In the genomic region with DNA sequence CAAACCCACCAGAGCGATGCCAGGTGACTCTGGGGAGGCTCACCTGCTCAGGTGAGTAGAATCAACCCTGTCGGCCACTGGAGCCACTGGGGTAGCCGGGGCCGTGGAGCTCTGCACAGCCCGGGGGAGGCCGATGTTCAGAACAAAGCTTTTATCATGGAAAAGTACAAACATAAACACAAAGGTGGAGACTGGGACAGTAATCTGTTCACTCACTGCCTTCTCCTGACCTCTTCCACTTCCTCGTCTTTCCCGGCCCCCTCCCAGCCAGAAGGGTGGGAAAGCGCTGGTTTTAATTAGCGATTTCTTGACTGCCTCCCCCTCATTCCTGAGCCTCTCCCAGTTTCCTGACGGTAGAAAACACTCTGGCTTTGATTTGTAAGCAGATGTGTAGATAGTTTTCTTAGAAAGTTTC, we compare ENCODE assay signal across 1 cellular context.
TF ChIP-seq lines count a peak whose summit lies in the region.

No MANE protein-coding gene starts in this region.

TF ChIP-seq in HepG2, 621 proteins besides CTCF, POLR2A, EP300 and RAD21 (continued from another document and continues in another):
- TF ChIP-seq, protein P1, sequence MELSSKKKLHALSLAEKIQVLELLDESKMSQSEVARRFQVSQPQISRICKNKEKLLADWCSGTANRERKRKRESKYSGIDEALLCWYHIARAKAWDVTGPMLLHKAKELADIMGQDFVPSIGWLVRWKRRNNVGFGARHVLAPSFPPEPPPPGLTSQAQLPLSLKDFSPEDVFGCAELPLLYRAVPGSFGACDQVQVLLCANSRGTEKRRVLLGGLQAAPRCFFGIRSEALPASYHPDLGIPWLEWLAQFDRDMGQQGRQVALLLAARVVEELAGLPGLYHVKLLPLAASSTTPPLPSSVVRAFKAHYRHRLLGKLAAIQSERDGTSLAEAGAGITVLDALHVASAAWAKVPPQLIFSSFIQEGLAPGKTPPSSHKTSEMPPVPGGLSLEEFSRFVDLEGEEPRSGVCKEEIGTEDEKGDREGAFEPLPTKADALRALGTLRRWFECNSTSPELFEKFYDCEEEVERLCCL (CRISPR knock-in tag; IDR thresholded peaks at IDR 0.05; ENCODE audit: borderline replicate concordance), result no peak
- TF ChIP-seq ZNF782 (CRISPR knock-in tag; IDR thresholded peaks at IDR 0.05; ENCODE audit: borderline replicate concordance) (no peak), ZEB1 (IDR thresholded peaks at IDR 0.05; ENCODE audit: insufficient replicate concordance, low read depth) (peak; percentile 80), SAFB2 (CRISPR knock-in tag; IDR thresholded peaks at IDR 0.05; ENCODE audit: borderline replicate concordance, low read depth) (no peak), TSC22D2 (CRISPR knock-in tag; IDR thresholded peaks at IDR 0.05; ENCODE audit: borderline replicate concordance) (no peak), ZNF766 (CRISPR knock-in tag; IDR thresholded peaks at IDR 0.05; ENCODE audit: borderline replicate concordance) (no peak), HMG20B (CRISPR knock-in tag; conservative IDR thresholded peaks at IDR 0.05) (no peak), ZFP37 (CRISPR knock-in tag; IDR thresholded peaks at IDR 0.05; ENCODE audit: borderline replicate concordance) (no peak), RFX3 (CRISPR knock-in tag; IDR thresholded peaks at IDR 0.05) (no peak), ZNF136 (CRISPR knock-in tag; IDR thresholded peaks at IDR 0.05; ENCODE audit: low read depth) (no peak), WIZ (CRISPR knock-in tag; IDR thresholded peaks at IDR 0.05) (no peak), ZFP90 (CRISPR knock-in tag; IDR thresholded peaks at IDR 0.05; ENCODE audit: borderline replicate concordance) (no peak), ZKSCAN1 (IDR thresholded peaks at IDR 0.05; ENCODE audit: low read length) (no peak), HNRNPUL1 (IDR thresholded peaks at IDR 0.05; ENCODE audit: low read depth, low read length) (no peak), STAG1 (CRISPR knock-in tag; IDR thresholded peaks at IDR 0.05) (peak; percentile 4; the same call in 1 of the 2 replicates), MED1 (CRISPR knock-in tag; IDR thresholded peaks at IDR 0.05) (peak; percentile 49; the same call in 1 of the 2 replicates), GTF2F1 (IDR thresholded peaks at IDR 0.05; ENCODE audit: low read length) (no peak), SOX5 (CRISPR knock-in tag; IDR thresholded peaks at IDR 0.05; ENCODE audit: borderline replicate concordance) (peak; percentile 66; the same call in 1 of the 2 replicates), ZFX (CRISPR knock-in tag; IDR thresholded peaks at IDR 0.05; ENCODE audit: low read depth) (peak; percentile 32; the same call in 1 of the 2 replicates), MEF2D (CRISPR knock-in tag; IDR thresholded peaks at IDR 0.05) (no peak), NFIC (IDR thresholded peaks at IDR 0.05; ENCODE audit: low read length) (no peak), ZNF432 (CRISPR knock-in tag; IDR thresholded peaks at IDR 0.05; ENCODE audit: borderline replicate concordance) (no peak), ZNF546 (CRISPR knock-in tag; conservative IDR thresholded peaks at IDR 0.05) (no peak)
- TF ChIP-seq, protein P2, sequence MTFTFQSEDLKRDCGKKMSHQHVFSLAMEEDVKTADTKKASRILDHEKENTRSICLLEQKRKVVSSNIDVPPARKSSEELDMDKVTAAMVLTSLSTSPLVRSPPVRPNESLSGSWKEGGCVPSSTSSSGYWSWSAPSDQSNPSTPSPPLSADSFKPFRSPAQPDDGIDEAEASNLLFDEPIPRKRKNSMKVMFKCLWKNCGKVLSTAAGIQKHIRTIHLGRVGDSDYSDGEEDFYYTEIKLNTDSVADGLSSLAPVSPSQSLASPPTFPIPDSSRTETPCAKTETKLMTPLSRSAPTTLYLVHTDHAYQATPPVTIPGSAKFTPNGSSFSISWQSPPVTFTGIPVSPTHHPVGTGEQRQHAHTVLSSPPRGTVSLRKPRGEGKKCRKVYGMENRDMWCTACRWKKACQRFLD (CRISPR knock-in tag; IDR thresholded peaks at IDR 0.05; ENCODE audit: borderline replicate concordance), result no peak
- TF ChIP-seq, protein P3, sequence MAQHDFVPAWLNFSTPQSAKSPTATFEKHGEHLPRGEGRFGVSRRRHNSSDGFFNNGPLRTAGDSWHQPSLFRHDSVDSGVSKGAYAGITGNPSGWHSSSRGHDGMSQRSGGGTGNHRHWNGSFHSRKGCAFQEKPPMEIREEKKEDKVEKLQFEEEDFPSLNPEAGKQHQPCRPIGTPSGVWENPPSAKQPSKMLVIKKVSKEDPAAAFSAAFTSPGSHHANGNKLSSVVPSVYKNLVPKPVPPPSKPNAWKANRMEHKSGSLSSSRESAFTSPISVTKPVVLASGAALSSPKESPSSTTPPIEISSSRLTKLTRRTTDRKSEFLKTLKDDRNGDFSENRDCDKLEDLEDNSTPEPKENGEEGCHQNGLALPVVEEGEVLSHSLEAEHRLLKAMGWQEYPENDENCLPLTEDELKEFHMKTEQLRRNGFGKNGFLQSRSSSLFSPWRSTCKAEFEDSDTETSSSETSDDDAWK (CRISPR knock-in tag; IDR thresholded peaks at IDR 0.05), result no peak
- TF ChIP-seq, protein P4, sequence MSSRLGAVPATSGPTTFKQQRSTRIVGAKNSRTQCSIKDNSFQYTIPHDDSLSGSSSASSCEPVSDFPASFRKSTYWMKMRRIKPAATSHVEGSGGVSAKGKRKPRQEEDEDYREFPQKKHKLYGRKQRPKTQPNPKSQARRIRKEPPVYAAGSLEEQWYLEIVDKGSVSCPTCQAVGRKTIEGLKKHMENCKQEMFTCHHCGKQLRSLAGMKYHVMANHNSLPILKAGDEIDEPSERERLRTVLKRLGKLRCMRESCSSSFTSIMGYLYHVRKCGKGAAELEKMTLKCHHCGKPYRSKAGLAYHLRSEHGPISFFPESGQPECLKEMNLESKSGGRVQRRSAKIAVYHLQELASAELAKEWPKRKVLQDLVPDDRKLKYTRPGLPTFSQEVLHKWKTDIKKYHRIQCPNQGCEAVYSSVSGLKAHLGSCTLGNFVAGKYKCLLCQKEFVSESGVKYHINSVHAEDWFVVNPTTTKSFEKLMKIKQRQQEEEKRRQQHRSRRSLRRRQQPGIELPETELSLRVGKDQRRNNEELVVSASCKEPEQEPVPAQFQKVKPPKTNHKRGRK (CRISPR knock-in tag; IDR thresholded peaks at IDR 0.05), result no peak
- TF ChIP-seq, protein P5, sequence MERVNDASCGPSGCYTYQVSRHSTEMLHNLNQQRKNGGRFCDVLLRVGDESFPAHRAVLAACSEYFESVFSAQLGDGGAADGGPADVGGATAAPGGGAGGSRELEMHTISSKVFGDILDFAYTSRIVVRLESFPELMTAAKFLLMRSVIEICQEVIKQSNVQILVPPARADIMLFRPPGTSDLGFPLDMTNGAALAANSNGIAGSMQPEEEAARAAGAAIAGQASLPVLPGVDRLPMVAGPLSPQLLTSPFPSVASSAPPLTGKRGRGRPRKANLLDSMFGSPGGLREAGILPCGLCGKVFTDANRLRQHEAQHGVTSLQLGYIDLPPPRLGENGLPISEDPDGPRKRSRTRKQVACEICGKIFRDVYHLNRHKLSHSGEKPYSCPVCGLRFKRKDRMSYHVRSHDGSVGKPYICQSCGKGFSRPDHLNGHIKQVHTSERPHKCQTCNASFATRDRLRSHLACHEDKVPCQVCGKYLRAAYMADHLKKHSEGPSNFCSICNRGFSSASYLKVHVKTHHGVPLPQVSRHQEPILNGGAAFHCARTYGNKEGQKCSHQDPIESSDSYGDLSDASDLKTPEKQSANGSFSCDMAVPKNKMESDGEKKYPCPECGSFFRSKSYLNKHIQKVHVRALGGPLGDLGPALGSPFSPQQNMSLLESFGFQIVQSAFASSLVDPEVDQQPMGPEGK (CRISPR knock-in tag; IDR thresholded peaks at IDR 0.05), result peak; percentile 57; the same call in 1 of the 2 replicates
- TF ChIP-seq, protein P6, sequence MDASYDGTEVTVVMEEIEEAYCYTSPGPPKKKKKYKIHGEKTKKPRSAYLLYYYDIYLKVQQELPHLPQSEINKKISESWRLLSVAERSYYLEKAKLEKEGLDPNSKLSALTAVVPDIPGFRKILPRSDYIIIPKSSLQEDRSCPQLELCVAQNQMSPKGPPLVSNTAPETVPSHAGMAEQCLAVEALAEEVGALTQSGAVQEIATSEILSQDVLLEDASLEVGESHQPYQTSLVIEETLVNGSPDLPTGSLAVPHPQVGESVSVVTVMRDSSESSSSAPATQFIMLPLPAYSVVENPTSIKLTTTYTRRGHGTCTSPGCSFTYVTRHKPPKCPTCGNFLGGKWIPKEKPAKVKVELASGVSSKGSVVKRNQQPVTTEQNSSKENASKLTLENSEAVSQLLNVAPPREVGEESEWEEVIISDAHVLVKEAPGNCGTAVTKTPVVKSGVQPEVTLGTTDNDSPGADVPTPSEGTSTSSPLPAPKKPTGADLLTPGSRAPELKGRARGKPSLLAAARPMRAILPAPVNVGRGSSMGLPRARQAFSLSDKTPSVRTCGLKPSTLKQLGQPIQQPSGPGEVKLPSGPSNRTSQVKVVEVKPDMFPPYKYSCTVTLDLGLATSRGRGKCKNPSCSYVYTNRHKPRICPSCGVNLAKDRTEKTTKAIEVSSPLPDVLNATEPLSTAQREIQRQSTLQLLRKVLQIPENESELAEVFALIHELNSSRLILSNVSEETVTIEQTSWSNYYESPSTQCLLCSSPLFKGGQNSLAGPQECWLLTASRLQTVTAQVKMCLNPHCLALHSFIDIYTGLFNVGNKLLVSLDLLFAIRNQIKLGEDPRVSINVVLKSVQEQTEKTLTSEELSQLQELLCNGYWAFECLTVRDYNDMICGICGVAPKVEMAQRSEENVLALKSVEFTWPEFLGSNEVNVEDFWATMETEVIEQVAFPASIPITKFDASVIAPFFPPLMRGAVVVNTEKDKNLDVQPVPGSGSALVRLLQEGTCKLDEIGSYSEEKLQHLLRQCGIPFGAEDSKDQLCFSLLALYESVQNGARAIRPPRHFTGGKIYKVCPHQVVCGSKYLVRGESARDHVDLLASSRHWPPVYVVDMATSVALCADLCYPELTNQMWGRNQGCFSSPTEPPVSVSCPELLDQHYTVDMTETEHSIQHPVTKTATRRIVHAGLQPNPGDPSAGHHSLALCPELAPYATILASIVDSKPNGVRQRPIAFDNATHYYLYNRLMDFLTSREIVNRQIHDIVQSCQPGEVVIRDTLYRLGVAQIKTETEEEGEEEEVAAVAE (CRISPR knock-in tag; IDR thresholded peaks at IDR 0.05; ENCODE audit: borderline replicate concordance), result peak; percentile 58; the same call in 1 of the 2 replicates
- TF ChIP-seq, protein P7, sequence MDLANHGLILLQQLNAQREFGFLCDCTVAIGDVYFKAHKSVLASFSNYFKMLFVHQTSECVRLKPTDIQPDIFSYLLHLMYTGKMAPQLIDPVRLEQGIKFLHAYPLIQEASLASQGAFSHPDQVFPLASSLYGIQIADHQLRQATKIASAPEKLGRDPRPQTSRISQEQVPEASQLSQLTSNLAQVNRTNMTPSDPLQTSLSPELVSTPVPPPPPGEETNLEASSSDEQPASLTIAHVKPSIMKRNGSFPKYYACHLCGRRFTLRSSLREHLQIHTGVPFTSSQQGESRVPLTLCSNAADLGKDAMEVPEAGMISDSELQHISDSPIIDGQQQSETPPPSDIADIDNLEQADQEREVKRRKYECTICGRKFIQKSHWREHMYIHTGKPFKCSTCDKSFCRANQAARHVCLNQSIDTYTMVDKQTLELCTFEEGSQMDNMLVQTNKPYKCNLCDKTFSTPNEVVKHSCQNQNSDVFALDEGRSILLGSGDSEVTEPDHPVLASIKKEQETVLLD (CRISPR knock-in tag; IDR thresholded peaks at IDR 0.05; ENCODE audit: low read depth), result no peak
- TF ChIP-seq, protein P8, sequence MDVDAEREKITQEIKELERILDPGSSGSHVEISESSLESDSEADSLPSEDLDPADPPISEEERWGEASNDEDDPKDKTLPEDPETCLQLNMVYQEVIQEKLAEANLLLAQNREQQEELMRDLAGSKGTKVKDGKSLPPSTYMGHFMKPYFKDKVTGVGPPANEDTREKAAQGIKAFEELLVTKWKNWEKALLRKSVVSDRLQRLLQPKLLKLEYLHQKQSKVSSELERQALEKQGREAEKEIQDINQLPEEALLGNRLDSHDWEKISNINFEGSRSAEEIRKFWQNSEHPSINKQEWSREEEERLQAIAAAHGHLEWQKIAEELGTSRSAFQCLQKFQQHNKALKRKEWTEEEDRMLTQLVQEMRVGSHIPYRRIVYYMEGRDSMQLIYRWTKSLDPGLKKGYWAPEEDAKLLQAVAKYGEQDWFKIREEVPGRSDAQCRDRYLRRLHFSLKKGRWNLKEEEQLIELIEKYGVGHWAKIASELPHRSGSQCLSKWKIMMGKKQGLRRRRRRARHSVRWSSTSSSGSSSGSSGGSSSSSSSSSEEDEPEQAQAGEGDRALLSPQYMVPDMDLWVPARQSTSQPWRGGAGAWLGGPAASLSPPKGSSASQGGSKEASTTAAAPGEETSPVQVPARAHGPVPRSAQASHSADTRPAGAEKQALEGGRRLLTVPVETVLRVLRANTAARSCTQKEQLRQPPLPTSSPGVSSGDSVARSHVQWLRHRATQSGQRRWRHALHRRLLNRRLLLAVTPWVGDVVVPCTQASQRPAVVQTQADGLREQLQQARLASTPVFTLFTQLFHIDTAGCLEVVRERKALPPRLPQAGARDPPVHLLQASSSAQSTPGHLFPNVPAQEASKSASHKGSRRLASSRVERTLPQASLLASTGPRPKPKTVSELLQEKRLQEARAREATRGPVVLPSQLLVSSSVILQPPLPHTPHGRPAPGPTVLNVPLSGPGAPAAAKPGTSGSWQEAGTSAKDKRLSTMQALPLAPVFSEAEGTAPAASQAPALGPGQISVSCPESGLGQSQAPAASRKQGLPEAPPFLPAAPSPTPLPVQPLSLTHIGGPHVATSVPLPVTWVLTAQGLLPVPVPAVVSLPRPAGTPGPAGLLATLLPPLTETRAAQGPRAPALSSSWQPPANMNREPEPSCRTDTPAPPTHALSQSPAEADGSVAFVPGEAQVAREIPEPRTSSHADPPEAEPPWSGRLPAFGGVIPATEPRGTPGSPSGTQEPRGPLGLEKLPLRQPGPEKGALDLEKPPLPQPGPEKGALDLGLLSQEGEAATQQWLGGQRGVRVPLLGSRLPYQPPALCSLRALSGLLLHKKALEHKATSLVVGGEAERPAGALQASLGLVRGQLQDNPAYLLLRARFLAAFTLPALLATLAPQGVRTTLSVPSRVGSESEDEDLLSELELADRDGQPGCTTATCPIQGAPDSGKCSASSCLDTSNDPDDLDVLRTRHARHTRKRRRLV (CRISPR knock-in tag; IDR thresholded peaks at IDR 0.05), result no peak
- TF ChIP-seq, protein P9, sequence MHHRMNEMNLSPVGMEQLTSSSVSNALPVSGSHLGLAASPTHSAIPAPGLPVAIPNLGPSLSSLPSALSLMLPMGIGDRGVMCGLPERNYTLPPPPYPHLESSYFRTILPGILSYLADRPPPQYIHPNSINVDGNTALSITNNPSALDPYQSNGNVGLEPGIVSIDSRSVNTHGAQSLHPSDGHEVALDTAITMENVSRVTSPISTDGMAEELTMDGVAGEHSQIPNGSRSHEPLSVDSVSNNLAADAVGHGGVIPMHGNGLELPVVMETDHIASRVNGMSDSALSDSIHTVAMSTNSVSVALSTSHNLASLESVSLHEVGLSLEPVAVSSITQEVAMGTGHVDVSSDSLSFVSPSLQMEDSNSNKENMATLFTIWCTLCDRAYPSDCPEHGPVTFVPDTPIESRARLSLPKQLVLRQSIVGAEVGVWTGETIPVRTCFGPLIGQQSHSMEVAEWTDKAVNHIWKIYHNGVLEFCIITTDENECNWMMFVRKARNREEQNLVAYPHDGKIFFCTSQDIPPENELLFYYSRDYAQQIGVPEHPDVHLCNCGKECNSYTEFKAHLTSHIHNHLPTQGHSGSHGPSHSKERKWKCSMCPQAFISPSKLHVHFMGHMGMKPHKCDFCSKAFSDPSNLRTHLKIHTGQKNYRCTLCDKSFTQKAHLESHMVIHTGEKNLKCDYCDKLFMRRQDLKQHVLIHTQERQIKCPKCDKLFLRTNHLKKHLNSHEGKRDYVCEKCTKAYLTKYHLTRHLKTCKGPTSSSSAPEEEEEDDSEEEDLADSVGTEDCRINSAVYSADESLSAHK (CRISPR knock-in tag; IDR thresholded peaks at IDR 0.05; ENCODE audit: borderline replicate concordance), result no peak
